Comparison of ENCODE assay signal across 31 cellular contexts in the genomic region with DNA sequence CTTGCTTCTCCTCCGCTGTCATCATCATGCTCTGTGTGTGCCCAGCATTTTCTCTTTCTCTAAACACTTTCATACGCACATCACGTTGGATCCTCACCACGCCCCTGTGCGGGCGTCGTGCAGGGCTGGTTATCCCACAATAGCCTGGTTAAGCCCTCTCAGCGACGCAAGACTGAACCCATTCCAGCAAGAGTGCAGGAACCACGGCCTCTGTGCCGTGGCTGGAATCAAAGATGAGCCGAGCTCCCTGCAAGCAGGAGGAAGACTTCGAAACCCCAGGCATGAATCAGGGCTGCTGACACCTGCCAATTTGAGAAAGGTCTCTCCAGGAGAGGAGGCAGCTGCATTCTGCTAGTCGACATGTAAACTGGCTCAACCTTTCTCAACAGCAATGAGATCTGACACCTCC.
DNase-seq lines count a peak whose midpoint lies in the region; ATAC-seq, FAIRE-seq and TF ChIP-seq lines count a peak whose summit lies in the region.
"Had no signal": no experiment of that assay in that cellular context is flagged by ENCODE, and none has a peak within 500 bp of the region (broad histone marks: within the 10 kb centered on the region; RNA-seq: fewer than 3 reads in every experiment).

No MANE protein-coding gene starts in this region.

- peaks cover 14% of the 10 kb centered on the region for H3F3A ChIP-seq in neural progenitor cell (ENCODE audit: low read depth)

- H3K4me1 ChIP-seq in astrocyte (ENCODE audit: insufficient read depth, low read length) (no peaks in the 10 kb centered on the region), neural progenitor cell (peaks cover 4% of the 10 kb centered on the region)

- H3K36me3 ChIP-seq in astrocyte (ENCODE audit: insufficient read depth, low read length) (no peaks in the 10 kb centered on the region), neural progenitor cell (no peaks in the 10 kb centered on the region)
- H3K36me3 ChIP-seq: ovary, upper lobe of left lung had no signal

- H3K27me3 ChIP-seq in astrocyte (ENCODE audit: insufficient read depth, low read length) (no peaks in the 10 kb centered on the region), neural progenitor cell (no peaks in the 10 kb centered on the region)
- H3K27me3 ChIP-seq: ovary, upper lobe of left lung had no signal

- H3K27me3 Mint-ChIP-seq in astrocyte (ENCODE audit: low read depth, unreplicated experiment) (peaks cover 12% of the 10 kb centered on the region), neural progenitor cell (ENCODE audit: insufficient read depth, low read depth) (peaks cover 7% of the 10 kb centered on the region)

- H3K9me3 Mint-ChIP-seq in astrocyte (ENCODE audit: unreplicated experiment), result no peaks in the 10 kb centered on the region
- peaks cover 7% of the 10 kb centered on the region for H3K9me3 Mint-ChIP-seq in neural progenitor cell
- H3K9me3 Mint-ChIP-seq: activated T-cell treated with anti-CD3 and anti-CD28 coated beads, Interleukin-2, amount 50 U/mL, for 4 hours; memory B cell had no signal

- no peak overlapping the region for H3K4me3 Mint-ChIP-seq in astrocyte (ENCODE audit: unreplicated experiment)
- no peak overlapping the region for H3K4me3 Mint-ChIP-seq in neural progenitor cell
- H3K4me3 Mint-ChIP-seq: activated naive CD4-positive, alpha-beta T cell treated with anti-CD3 and anti-CD28 coated beads, Interleukin-2, amount 10 ng/mL, durations not matched to agents 7 days and 5 days; activated T-cell treated with anti-CD3 and anti-CD28 coated beads, Interleukin-2, amount 50 U/mL, for 4 hours; B cell; GM23338; memory B cell; naive thymus-derived CD4-positive, alpha-beta T cell had no signal

- no peak overlapping the region for H3K4me3 ChIP-seq in astrocyte (ENCODE audit: insufficient read depth, low read depth, low read length)
- no peak overlapping the region for H3K4me3 ChIP-seq in neural progenitor cell
- H3K4me3 ChIP-seq: GM23338, ovary, upper lobe of left lung had no signal

- TF ChIP-seq CTCF in astrocyte (IDR thresholded peaks at IDR 0.05; ENCODE audit: insufficient read depth, low read depth, low read length) (no peak), neural progenitor cell (IDR thresholded peaks at IDR 0.05) (no peak)

- H3K9me3 ChIP-seq in astrocyte (ENCODE audit: insufficient read depth, low read depth, low read length) (no peaks in the 10 kb centered on the region), neural progenitor cell (ENCODE audit: low read depth) (no peaks in the 10 kb centered on the region)
- H3K9me3 ChIP-seq: ovary, upper lobe of left lung had no signal

- H3K4me2 ChIP-seq in astrocyte (ENCODE audit: low read length), result peak overlapping the region; percentile 72
- no peak overlapping the region for H3K4me2 ChIP-seq in neural progenitor cell
- H3K4me2 ChIP-seq: GM23338, KMS-11 had no signal

- no peak overlapping the region for H3K9ac ChIP-seq in astrocyte (ENCODE audit: low read length)
- H3K9ac ChIP-seq in neural progenitor cell, result no peak overlapping the region
- H3K9ac ChIP-seq: KMS-11 had no signal

- H3K27ac Mint-ChIP-seq in astrocyte (ENCODE audit: unreplicated experiment) (no peak overlapping the region), neural progenitor cell (peak overlapping the region; percentile 64)
- H3K27ac Mint-ChIP-seq: activated naive CD4-positive, alpha-beta T cell treated with anti-CD3 and anti-CD28 coated beads, Interleukin-2, amount 10 ng/mL, durations not matched to agents 7 days and 5 days; B cell; GM23338; memory B cell; naive thymus-derived CD4-positive, alpha-beta T cell had no signal

- H3K27ac ChIP-seq in astrocyte (ENCODE audit: low read depth, low read length), result no peak overlapping the region
- no peak overlapping the region for H3K27ac ChIP-seq in neural progenitor cell
- H3K27ac ChIP-seq: KMS-11, ovary, upper lobe of left lung had no signal

- ATAC-seq in HG03280 (IDR thresholded peaks at IDR 0.05; ENCODE audit: unreplicated experiment), result no peak
- ATAC-seq: activated T-cell treated with anti-CD3 and anti-CD28 coated beads, Interleukin-2, amount 50 U/mL, for 4 hours; GM23338; naive thymus-derived CD4-positive, alpha-beta T cell had no signal

- peak; percentile 20 for DNase-seq in DMS53 (lab: John Stamatoyannopoulos, UW)
- no peak for DNase-seq in DMS53 treated with DMSO at 0.1 percent for 48 hours (lab: John Stamatoyannopoulos, UW; ENCODE audit: unreplicated experiment)
- peak; percentile 28 for DNase-seq in COLO668 (lab: John Stamatoyannopoulos, UW; ENCODE audit: unreplicated experiment)
- DNase-seq in astrocyte (ENCODE audit: low read depth), result no peak
- peak; percentile 59 for DNase-seq in neural progenitor cell (ENCODE audit: low spot score)
- DNase-seq in mucosa of gallbladder (ENCODE audit: low spot score), result no peak
- no peak for DNase-seq in glomerular visceral epithelial cell (ENCODE audit: extremely low spot score)
- DNase-seq: activated CD8-positive, alpha-beta memory T cell treated with anti-CD3 and anti-CD28 coated beads for 24 hours; activated naive CD4-positive, alpha-beta T cell treated with anti-CD3 and anti-CD28 coated beads, Interleukin-2, amount 10 ng/mL, durations not matched to agents 7 days and 5 days; activated T-cell treated with anti-CD3 and anti-CD28 coated beads, Interleukin-2, amount 50 U/mL, for 4 hours; cerebellar nuclear complex; effector CD4-positive, alpha-beta T cell; EL; erythroblast; MV-4-11; naive thymus-derived CD4-positive, alpha-beta T cell; NCI-H2081; NCI-H524 treated with DMSO at 0.1 percent for 48 hours; OCI-M1; ovary; Right ventricle myocardium superior; T-helper 1 cell; upper lobe of left lung had no signal

- no peak for FAIRE-seq in astrocyte (lab: Jason Lieb, UNC)
- FAIRE-seq: frontal cortex, keratinocyte, TTC549 had no signal

- H3K79me2 ChIP-seq in astrocyte (ENCODE audit: insufficient read depth, low read length) (no peaks in the 10 kb centered on the region), neural progenitor cell (ENCODE audit: low read depth) (no peaks in the 10 kb centered on the region)

- H3K36me3 Mint-ChIP-seq in astrocyte (ENCODE audit: low read depth, unreplicated experiment) (peaks cover 4% of the 10 kb centered on the region), neural progenitor cell (no peaks in the 10 kb centered on the region)
- H3K36me3 Mint-ChIP-seq: activated naive CD4-positive, alpha-beta T cell treated with anti-CD3 and anti-CD28 coated beads, Interleukin-2, amount 10 ng/mL, durations not matched to agents 7 days and 5 days; memory B cell; naive thymus-derived CD4-positive, alpha-beta T cell had no signal

- H3K4me1 Mint-ChIP-seq in astrocyte (ENCODE audit: low read depth, unreplicated experiment) (no peaks in the 10 kb centered on the region), neural progenitor cell (peaks cover 12% of the 10 kb centered on the region)
- H3K4me1 Mint-ChIP-seq: B cell, memory B cell had no signal

- H2AFZ ChIP-seq in astrocyte (ENCODE audit: low read depth, low read length) (peak overlapping the region; percentile 47), neural progenitor cell (replicated peaks) (no peak overlapping the region)
- H2AFZ ChIP-seq: GM23338 had no signal

- H4K20me1 ChIP-seq in astrocyte (ENCODE audit: insufficient read depth, low read length) (no peaks in the 10 kb centered on the region), neural progenitor cell (ENCODE audit: low read depth) (no peaks in the 10 kb centered on the region)

Comparison
In these comparisons a context has a peak if more than half of its experiments do, and no peak if none do; other contexts are left out.
1. DNase-seq: peak in DMS53 (single experiment), COLO668 (single experiment) and neural progenitor cell (single experiment); none in DMS53 treated with DMSO at 0.1 percent for 48 hours (single experiment), astrocyte (single experiment), mucosa of gallbladder (single experiment) and glomerular visceral epithelial cell (single experiment).